ENCODE assay signal across 23 cellular contexts in genomic region chr4:41066049-41066448, GRCh38.
A peak's percentile ranks its signal among the peaks of the same experiment; 100 is the strongest.
DNase-seq lines count a peak whose midpoint lies in the region; ATAC-seq, FAIRE-seq and TF ChIP-seq lines count a peak whose summit lies in the region.
"Had no signal": no experiment of that assay in that cellular context is flagged by ENCODE, and none has a peak within 500 bp of the region (broad histone marks: within the 10 kb centered on the region; RNA-seq: fewer than 3 reads in every experiment).

No MANE protein-coding gene starts in this region.

- TF ChIP-seq EP300 in GM12878 (IDR thresholded peaks at IDR 0.05; ENCODE audit: borderline replicate concordance in 1 of 2, control insufficient read depth in 1 of 2, low read depth in 2 of 2, low read length in 2 of 2), result no peak

- in situ Hi-C loops in GM12878 (cut with MboI), result no loop called here

- no peaks in the 10 kb centered on the region; the same call in 2 of the 3 replicates for H3K9me3 ChIP-seq in GM12878 (replicated peaks; ENCODE audit: control insufficient read depth, insufficient read depth, low read length)
- H3K9me3 ChIP-seq: A549, Caco-2 had no signal

- peaks cover 2% of the 10 kb centered on the region for H3K79me2 ChIP-seq in GM12878 (ENCODE audit: control insufficient read depth, insufficient read depth, low read length)
- H3K79me2 ChIP-seq in mesendoderm (ENCODE audit: control insufficient read depth, insufficient read depth, low read length), result no peaks in the 10 kb centered on the region

- no peaks in the 10 kb centered on the region for H3K27me3 ChIP-seq in GM12878 (replicated peaks in 1 of 2; ENCODE audit: control insufficient read depth in 2 of 2, insufficient read depth in 2 of 2, low read length in 1 of 2)
- no peaks in the 10 kb centered on the region for H3K27me3 ChIP-seq in mesendoderm (ENCODE audit: insufficient read depth, low read length, poor library complexity)
- H3K27me3 ChIP-seq: BLaER1 treated with 17β-estradiol and CSF1 and Interleukin-3, amounts not matched to agents 10 nM and 100 nM had no signal

- H4K5ac ChIP-seq in mesendoderm (ENCODE audit: low read length), result no peak overlapping the region

- H3K4me3 ChIP-seq in GM12865 (ENCODE audit: low read depth, low read length) (no peak overlapping the region), GM12878 (no peak overlapping the region), mesendoderm (ENCODE audit: low read length) (no peak overlapping the region)
- H3K4me3 ChIP-seq: A549; BLaER1 treated with 17β-estradiol and CSF1 and Interleukin-3, amounts not matched to agents 10 nM and 100 nM had no signal

- H4K20me1 ChIP-seq in GM12878 (ENCODE audit: control insufficient read depth, insufficient read depth), result no peaks in the 10 kb centered on the region

- H4K8ac ChIP-seq in mesendoderm (ENCODE audit: low read depth, low read length), result no peak overlapping the region

- H2BK5ac ChIP-seq in mesendoderm (ENCODE audit: low read length), result no peak overlapping the region

- H2BK120ac ChIP-seq in mesendoderm (ENCODE audit: low read depth, low read length), result no peak overlapping the region

- H3K23ac ChIP-seq in mesendoderm (ENCODE audit: low read length), result no peak overlapping the region

- H3K36me3 ChIP-seq in GM12878 (ENCODE audit: control insufficient read depth in 2 of 2, insufficient read depth in 2 of 2, low read length in 1 of 2) (no peaks in the 10 kb centered on the region), mesendoderm (ENCODE audit: control insufficient read depth, insufficient read depth, low read length) (no peaks in the 10 kb centered on the region)

- no peak overlapping the region for H2AK5ac ChIP-seq in mesendoderm (ENCODE audit: low read length)

- RAD21 ChIA-PET in GM12878 (lab: Charles Lee; ENCODE audit: unreplicated experiment), result interaction anchor here (0.9 to 1.8 kb wide), 11 partner anchors 8 to 148 kb away, joined by 3 to 9 read pairs (median 4); partner anchors contain the start of gene APBB2

- intact Hi-C loops in GM12878 (cut with micrococcal nuclease; ENCODE audit: unreplicated experiment), result no loop called here

- no peaks in the 10 kb centered on the region; the same call in 1 of the 2 replicates for H3K4me1 ChIP-seq in GM12878 (ENCODE audit: control insufficient read depth, insufficient read depth, low read length)
- H3K4me1 ChIP-seq in mesendoderm (ENCODE audit: control insufficient read depth, low read depth, low read length), result peaks cover 2% of the 10 kb centered on the region
- H3K4me1 ChIP-seq: A549; BLaER1 treated with 17β-estradiol and CSF1 and Interleukin-3, amounts not matched to agents 10 nM and 100 nM had no signal

- no peak overlapping the region for H3K56ac ChIP-seq in mesendoderm (ENCODE audit: low read length)

- H3K18ac ChIP-seq in mesendoderm (ENCODE audit: low read length), result no peak overlapping the region

- H3K4ac ChIP-seq in mesendoderm (ENCODE audit: low read depth, low read length), result no peak overlapping the region

- BruUV-seq in GM12878 (replicated peaks; lab: Mats Ljungman, UMichigan), result no TSS peak

- DNase-seq in GM12865 (ENCODE audit: low read depth), result peak; percentile 42
- DNase-seq in GM12878 (ENCODE audit: low read depth, low spot score), result no peak
- DNase-seq in NCI-H748 treated with DMSO at 0.1 percent for 48 hours (lab: John Stamatoyannopoulos, UW), result no peak
- no peak for DNase-seq in mesendoderm
- no peak for DNase-seq in DMS 273 (lab: John Stamatoyannopoulos, UW; ENCODE audit: unreplicated experiment)
- DNase-seq: AML-193; Caco-2; Calu3; CD4-positive, alpha-beta T cell; CD8-positive, alpha-beta T cell; DMS 273 treated with DMSO at 0.1 percent for 48 hours; DMS153; DMS53; DMS79; DND-41; EL; GDM1 had no signal

- CTCF ChIA-PET in GM12878 (lab: Yijun Ruan, JAX), result interaction anchor here (0.6 to 1.7 kb wide), 6 partner anchors 14 to 148 kb away, joined by 3 to 10 read pairs (median 3); partner anchors contain the start of gene APBB2

- POLR2A ChIA-PET in GM12878 (lab: Charles Lee), result interaction anchor here (0.8 to 1.1 kb wide), 2 partner anchors 15 to 74 kb away, joined by 3 to 4 read pairs; no protein-coding TSS in a partner anchor

- no peak for TF ChIP-seq RAD21 in GM12878 (IDR thresholded peaks at IDR 0.05; ENCODE audit: insufficient read depth, low read depth, low read length)

- no peak for TF ChIP-seq POLR2A in GM12878 (IDR thresholded peaks at IDR 0.05; ENCODE audit: low read depth, low read length)

- peaks cover 3% of the 10 kb centered on the region for H3K79me1 ChIP-seq in mesendoderm (ENCODE audit: low read length)

- H3K4me2 ChIP-seq in GM12878 (ENCODE audit: control insufficient read depth, insufficient read depth), result no peak overlapping the region
- no peak overlapping the region for H3K4me2 ChIP-seq in mesendoderm (ENCODE audit: low read length)
- H3K4me2 ChIP-seq: A549; BLaER1 treated with 17β-estradiol and CSF1 and Interleukin-3, amounts not matched to agents 10 nM and 100 nM had no signal

- H3K27ac ChIP-seq in GM12878 (ENCODE audit: control insufficient read depth, insufficient read depth), result no peak overlapping the region
- H3K27ac ChIP-seq in mesendoderm (ENCODE audit: low read depth, low read length), result no peak overlapping the region
- H3K27ac ChIP-seq: 22Rv1; A549; BLaER1 treated with 17β-estradiol and CSF1 and Interleukin-3, amounts not matched to agents 10 nM and 100 nM; C4-2B had no signal

- SMC1A ChIA-PET in GM12878 (lab: Charles Lee; ENCODE audit: uncharacterized antibody, unreplicated experiment), result interaction anchor here (0.7 to 2.2 kb wide), 16 partner anchors 8 to 146 kb away, joined by 3 to 9 read pairs (median 4); no protein-coding TSS in a partner anchor

- H3K9ac ChIP-seq in GM12878 (ENCODE audit: control insufficient read depth, insufficient read depth, low read length) (no peak overlapping the region), mesendoderm (ENCODE audit: low read length) (no peak overlapping the region)
- H3K9ac ChIP-seq: BLaER1 treated with 17β-estradiol and CSF1 and Interleukin-3, amounts not matched to agents 10 nM and 100 nM had no signal

- H2AFZ ChIP-seq in GM12878 (ENCODE audit: control insufficient read depth, low read depth, low read length), result no peak overlapping the region

- H2BK15ac ChIP-seq in mesendoderm (replicated peaks; ENCODE audit: low read depth), result no peak overlapping the region

- TF ChIP-seq CTCF in GM12865 (IDR thresholded peaks at IDR 0.05; ENCODE audit: insufficient read depth, low read depth, low read length, missing control alignments) (no peak), GM12878 (IDR thresholded peaks at IDR 0.05 in 2 of 3, conservative IDR thresholded peaks at IDR 0.05 in 1 of 3; ENCODE audit: control insufficient read depth in 2 of 3, extremely low read depth in 1 of 3, insufficient read depth in 1 of 3, low read depth in 3 of 3, low read length in 3 of 3) (no peak)

- ATAC-seq in GM18868 (IDR thresholded peaks at IDR 0.05; ENCODE audit: unreplicated experiment) (peak; percentile 64), GM12878 (peak; percentile 85)
- ATAC-seq: A549; CD8-positive, alpha-beta T cell had no signal

- no peak for FAIRE-seq in GM12878 (lab: Jason Lieb, UNC)
- FAIRE-seq: A549, D721Med had no signal

- 22% methylated on average over 4 of the region's 4 CpGs for WGBS in GM12878 (ENCODE audit: insufficient coverage, insufficient replicate concordance, low lambda C conversion rate, missing lambda C conversion rate)
- WGBS in mesendoderm (ENCODE audit: extremely low coverage, insufficient coverage, low lambda C conversion rate), result no CpG with 5 or more reads among the region's 4 CpGs

TF ChIP-seq in GM12878, 131 proteins besides CTCF, POLR2A, EP300 and RAD21 (continues in another document):
- TF ChIP-seq MEF2A (IDR thresholded peaks at IDR 0.05; ENCODE audit: insufficient read depth, low read depth, low read length) (0 out of 2 replicates have a peak, but pooled peaks have one; percentile 11), ZNF384 (IDR thresholded peaks at IDR 0.05; ENCODE audit: borderline replicate concordance, low read depth, low read length) (peak; percentile 50; the same call in 1 of the 2 replicates), ZNF622 (IDR thresholded peaks at IDR 0.05) (no peak), ZZZ3 (IDR thresholded peaks at IDR 0.05; ENCODE audit: control insufficient read depth, insufficient read length, low read depth) (no peak), NFIC (IDR thresholded peaks at IDR 0.05; ENCODE audit: low read depth, low read length) (0 out of 2 replicates have a peak, but pooled peaks have one; percentile 38), ZBED1 (IDR thresholded peaks at IDR 0.05; ENCODE audit: borderline replicate concordance) (no peak), BCLAF1 (IDR thresholded peaks at IDR 0.05) (no peak)
